In the genomic region with DNA sequence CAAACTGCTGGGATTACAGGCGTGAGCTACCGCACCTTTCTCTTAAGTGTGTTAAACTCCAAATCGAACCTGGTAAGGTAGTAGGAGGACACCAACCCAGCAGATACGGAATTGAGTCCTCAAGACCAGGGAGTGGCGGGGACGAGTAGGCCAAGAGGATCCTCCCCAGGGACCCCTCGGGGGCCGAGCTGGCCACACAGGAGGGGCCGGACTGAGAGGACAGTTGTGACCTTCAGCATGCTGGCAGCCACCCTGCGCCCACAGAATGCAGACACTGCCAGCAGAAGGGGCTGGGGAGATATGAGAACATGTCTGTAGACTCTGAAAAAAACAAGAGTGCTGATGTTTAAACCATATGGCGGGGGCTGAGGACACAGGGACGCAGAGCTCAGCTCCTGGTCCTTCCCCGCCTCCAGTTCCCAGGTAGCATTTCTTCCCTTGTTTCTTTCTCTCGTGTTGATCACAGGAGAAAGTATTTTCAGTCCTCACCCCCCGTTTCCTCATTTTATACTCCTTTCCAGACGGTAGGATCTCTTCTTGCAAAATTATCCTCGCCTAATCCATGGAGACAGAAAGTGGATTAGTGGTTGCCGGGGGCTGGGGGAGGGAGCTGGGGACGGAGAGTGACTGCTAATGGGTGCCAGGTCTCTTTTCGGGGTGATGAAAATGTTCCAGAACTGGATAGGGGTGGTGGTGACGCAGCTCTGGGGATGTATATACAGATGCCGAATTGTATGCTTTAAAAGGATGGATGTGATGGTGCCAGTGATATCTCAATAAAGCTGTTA, we compare ENCODE assay signal across 32 cellular contexts. TPM values are rescaled to one million over a fixed set of nuclear protein-coding genes. Genes with fewer than 3 reads are reported as not detected.
A peak's percentile ranks its signal among the peaks of the same experiment; 100 is the strongest.
DNase-seq lines count a peak whose midpoint lies in the region; FAIRE-seq and TF ChIP-seq lines count a peak whose summit lies in the region.
"Had no signal": no experiment of that assay in that cellular context is flagged by ENCODE, and none has a peak within 500 bp of the region (broad histone marks: within the 10 kb centered on the region; RNA-seq: fewer than 3 reads in every experiment).

No MANE protein-coding gene starts in this region.

- H3K36me3 ChIP-seq in WERI-Rb-1: no peaks in the 10 kb centered on the region
- H3K36me3 ChIP-seq in neural progenitor cell: no peaks in the 10 kb centered on the region
- H3K36me3 ChIP-seq in smooth muscle cell (ENCODE audit: low read depth): no peaks in the 10 kb centered on the region
- H3K36me3 ChIP-seq: SJSA1 had no signal

- H3K9ac ChIP-seq in neural progenitor cell: no peak overlapping the region
- H3K9ac ChIP-seq in smooth muscle cell (ENCODE audit: low read depth): no peak overlapping the region

- POLR2A ChIA-PET in activated CD4-positive, alpha-beta T cell treated with anti-CD3 and anti-CD28 coated beads, Interleukin-2, amount 10 ng/mL, durations not matched to agents 7 days and 5 days (lab: Charles Lee): no interaction called here

- 50% methylated on average over 22 of the region's 22 CpGs for WGBS in smooth muscle cell (ENCODE audit: low lambda C conversion rate)

- H2AFZ ChIP-seq in neural progenitor cell (replicated peaks): no peak overlapping the region
- no peak overlapping the region for H2AFZ ChIP-seq in smooth muscle cell (ENCODE audit: low read depth)

- H3K4me3 ChIP-seq in WERI-Rb-1 (ENCODE audit: low read depth, low read length): peak overlapping the region; percentile 2
- no peak overlapping the region for H3K4me3 ChIP-seq in neural progenitor cell
- H3K4me3 ChIP-seq in smooth muscle cell: no peak overlapping the region
- H3K4me3 ChIP-seq: A549, K562, SJSA1 had no signal

- H3K27ac Mint-ChIP-seq in IgD-negative memory B cell (peak overlapping the region in 2 of 3 donors; percentile 20 to 82), neural progenitor cell (no peak overlapping the region)
- no peak overlapping the region for H3K27ac Mint-ChIP-seq in activated CD4-positive, alpha-beta T cell treated with anti-CD3 and anti-CD28 coated beads, Interleukin-2, amount 10 ng/mL, durations not matched to agents 7 days and 5 days

- CTCF ChIA-PET in activated CD4-positive, alpha-beta T cell treated with anti-CD3 and anti-CD28 coated beads, Interleukin-2, amount 10 ng/mL, durations not matched to agents 7 days and 5 days (lab: Charles Lee): no interaction called here

- H3K4me2 ChIP-seq in neural progenitor cell (no peak overlapping the region), smooth muscle cell (no peak overlapping the region)
- H3K4me2 ChIP-seq: A549 had no signal

- peaks cover 6% of the 10 kb centered on the region for H3K4me1 ChIP-seq in neural progenitor cell
- H3K4me1 ChIP-seq in smooth muscle cell (ENCODE audit: low read depth): peaks cover 6% of the 10 kb centered on the region
- H3K4me1 ChIP-seq: SJSA1 had no signal

- H4K20me1 ChIP-seq in neural progenitor cell (ENCODE audit: low read depth) (peaks cover 34% of the 10 kb centered on the region), smooth muscle cell (ENCODE audit: low read depth) (no peaks in the 10 kb centered on the region)

- peaks cover 42% of the 10 kb centered on the region for H3K27me3 Mint-ChIP-seq in IgD-negative memory B cell
- peaks cover 39% of the 10 kb centered on the region for H3K27me3 Mint-ChIP-seq in neural progenitor cell (ENCODE audit: insufficient read depth, low read depth)
- peaks cover 54% of the 10 kb centered on the region for H3K27me3 Mint-ChIP-seq in activated CD4-positive, alpha-beta T cell treated with anti-CD3 and anti-CD28 coated beads, Interleukin-2, amount 10 ng/mL, durations not matched to agents 7 days and 5 days

- H3K36me3 Mint-ChIP-seq in IgD-negative memory B cell: no peaks in the 10 kb centered on the region
- no peaks in the 10 kb centered on the region for H3K36me3 Mint-ChIP-seq in neural progenitor cell
- no peaks in the 10 kb centered on the region for H3K36me3 Mint-ChIP-seq in activated CD4-positive, alpha-beta T cell treated with anti-CD3 and anti-CD28 coated beads, Interleukin-2, amount 10 ng/mL, durations not matched to agents 7 days and 5 days (ENCODE audit: low read depth)
- H3K36me3 Mint-ChIP-seq: CD4-positive, alpha-beta memory T cell had no signal

- H3K9me3 ChIP-seq in WERI-Rb-1 (ENCODE audit: severe bottlenecking): no peaks in the 10 kb centered on the region
- no peaks in the 10 kb centered on the region for H3K9me3 ChIP-seq in neural progenitor cell (ENCODE audit: low read depth)
- H3K9me3 ChIP-seq in smooth muscle cell (replicated peaks; ENCODE audit: low read depth): no peaks in the 10 kb centered on the region
- H3K9me3 ChIP-seq: A549, SJSA1 had no signal

- H3K79me2 ChIP-seq in neural progenitor cell (ENCODE audit: low read depth) (no peaks in the 10 kb centered on the region), smooth muscle cell (ENCODE audit: low read depth) (no peaks in the 10 kb centered on the region)

- H3K27me3 ChIP-seq in WERI-Rb-1 (ENCODE audit: insufficient read depth, low read depth, severe bottlenecking): peaks cover 41% of the 10 kb centered on the region
- H3K27me3 ChIP-seq in neural progenitor cell: peaks cover 100% of the 10 kb centered on the region
- H3K27me3 ChIP-seq in smooth muscle cell (ENCODE audit: low read depth): peaks cover 84% of the 10 kb centered on the region

- H3K9me3 Mint-ChIP-seq in IgD-negative memory B cell: peaks cover 0 to 7% (median 5%) of the 10 kb centered on the region in 3 donors
- H3K9me3 Mint-ChIP-seq in neural progenitor cell: no peaks in the 10 kb centered on the region
- no peaks in the 10 kb centered on the region for H3K9me3 Mint-ChIP-seq in activated CD4-positive, alpha-beta T cell treated with anti-CD3 and anti-CD28 coated beads, Interleukin-2, amount 10 ng/mL, durations not matched to agents 7 days and 5 days

- peak; percentile 66 for FAIRE-seq in D721Med (lab: Jason Lieb, UNC)
- FAIRE-seq: A549, GM12891, K562 had no signal

- peak overlapping the region; percentile 5; the same call in 1 of the 2 replicates for H3K27ac ChIP-seq in WERI-Rb-1
- no peak overlapping the region for H3K27ac ChIP-seq in neural progenitor cell
- H3K27ac ChIP-seq in smooth muscle cell (ENCODE audit: low read depth): no peak overlapping the region
- H3K27ac ChIP-seq: A549, SJSA1 had no signal

- TF ChIP-seq CTCF in D721Med (IDR thresholded peaks at IDR 0.05; ENCODE audit: insufficient read depth, missing control alignments): no peak
- no peak for TF ChIP-seq CTCF in WERI-Rb-1 (IDR thresholded peaks at IDR 0.05; ENCODE audit: low read depth, low read length)
- no peak for TF ChIP-seq CTCF in neural progenitor cell (IDR thresholded peaks at IDR 0.05)
- TF ChIP-seq CTCF in smooth muscle cell (IDR thresholded peaks at IDR 0.05; ENCODE audit: borderline replicate concordance, insufficient read depth, poor library complexity, severe bottlenecking): no peak

- DNase-seq in D721Med (ENCODE audit: insufficient read length, low spot score) (no peak), WERI-Rb-1 (peak; percentile 65), neural progenitor cell (ENCODE audit: low spot score) (peak; percentile 7), smooth muscle cell (lab: John Stamatoyannopoulos, UW; ENCODE audit: unreplicated experiment) (no peak), iPS-NIHi7 (ENCODE audit: extremely low spot score) (no peak)
- no peak for DNase-seq in activated CD4-positive, alpha-beta T cell treated with anti-CD3 and anti-CD28 coated beads, Interleukin-2, amount 10 ng/mL, durations not matched to agents 7 days and 5 days
- DNase-seq: AML-193; C1 segment of cervical spinal cord; CD4-positive, alpha-beta memory T cell; COR-L47; DMS 273 treated with DMSO at 0.1 percent for 48 hours; DMS79; EL; GDM1; H9; Kasumi-1; NCI-H1417; NCI-H1694 treated with DMSO at 0.1 percent for 48 hours; NCI-H2081; NCI-H345; NCI-H510A treated with DMSO at 0.1 percent for 48 hours; NCI-H774; Right ventricle myocardium superior; RPMI8226; T-helper 1 cell had no signal

- H3K4me1 Mint-ChIP-seq in IgD-negative memory B cell: peaks cover 0 to 3% (median 0%) of the 10 kb centered on the region in 3 donors
- H3K4me1 Mint-ChIP-seq in neural progenitor cell: peaks cover 24% of the 10 kb centered on the region
- no peaks in the 10 kb centered on the region for H3K4me1 Mint-ChIP-seq in activated CD4-positive, alpha-beta T cell treated with anti-CD3 and anti-CD28 coated beads, Interleukin-2, amount 10 ng/mL, durations not matched to agents 7 days and 5 days

- no peak overlapping the region for H3K4me3 Mint-ChIP-seq in IgD-negative memory B cell
- H3K4me3 Mint-ChIP-seq in neural progenitor cell: peak overlapping the region; percentile 36
- no peak overlapping the region for H3K4me3 Mint-ChIP-seq in activated CD4-positive, alpha-beta T cell treated with anti-CD3 and anti-CD28 coated beads, Interleukin-2, amount 10 ng/mL, durations not matched to agents 7 days and 5 days
- H3K4me3 Mint-ChIP-seq: CD4-positive, alpha-beta memory T cell; H9 had no signal

- H3F3A ChIP-seq in neural progenitor cell (ENCODE audit: low read depth) (peaks cover 38% of the 10 kb centered on the region), smooth muscle cell (ENCODE audit: low read depth) (no peaks in the 10 kb centered on the region)

RNA-seq across cellular contexts. Expression of gene UNCX, which starts 11.5 kb away (rescaled TPM):
- polyA plus RNA-seq in IgD-negative memory B cell (not detected), smooth muscle cell (not detected in 2 replicates)
- total RNA-seq in neural progenitor cell (ENCODE audit: low replicate concordance) (not detected in 2 replicates), smooth muscle cell (not detected in 2 replicates)
- total RNA-seq in activated CD4-positive, alpha-beta T cell treated with anti-CD3 and anti-CD28 coated beads, Interleukin-2, amount 10 ng/mL, durations not matched to agents 7 days and 5 days: not detected
- total RNA-seq: CD4-positive, alpha-beta memory T cell; H9; HT-29; K562; M059J; Right ventricle myocardium superior; SJSA1 had no signal
- polyA plus RNA-seq: A549; CD4-positive, alpha-beta memory T cell; K562 had no signal

Comparison
In these comparisons a context has a peak if more than half of its experiments do, and no peak if none do; other contexts are left out.
1. DNase-seq: peak in WERI-Rb-1 (single experiment) and neural progenitor cell (single experiment); none in D721Med (single experiment), smooth muscle cell (single experiment), iPS-NIHi7 (single experiment) and activated CD4-positive, alpha-beta T cell treated with anti-CD3 and anti-CD28 coated beads, Interleukin-2, amount 10 ng/mL, durations not matched to agents 7 days and 5 days (single experiment).
2. H3K27ac Mint-ChIP-seq: peak in IgD-negative memory B cell (2 of 3); none in neural progenitor cell (single experiment) and activated CD4-positive, alpha-beta T cell treated with anti-CD3 and anti-CD28 coated beads, Interleukin-2, amount 10 ng/mL, durations not matched to agents 7 days and 5 days (single experiment).